In the genomic region with DNA sequence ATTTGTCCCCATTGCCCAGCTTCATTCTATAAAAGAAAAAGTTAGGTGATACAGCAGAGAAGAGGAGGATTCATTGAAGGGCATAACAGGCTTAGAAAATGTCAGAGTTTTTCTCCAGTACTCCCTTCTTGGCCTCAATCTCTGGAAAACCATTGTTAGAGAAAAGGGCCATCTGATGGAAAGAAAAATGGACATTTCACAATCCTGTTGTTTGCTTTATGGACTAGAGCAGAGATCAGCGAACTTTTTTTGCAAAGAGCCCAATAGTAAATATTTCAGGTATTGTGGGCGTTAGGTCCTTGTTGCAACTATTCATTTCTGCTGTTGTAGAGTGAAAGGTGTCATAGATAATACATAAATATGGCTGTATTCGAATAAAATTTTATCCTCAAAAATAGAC, we compare ENCODE assay signal across 33 cellular contexts.
"Had no signal": no experiment of that assay in that cellular context is flagged by ENCODE, and none has a peak within 500 bp of the region (broad histone marks: within the 10 kb centered on the region; RNA-seq: fewer than 3 reads in every experiment).

No MANE protein-coding gene starts in this region.

- FAIRE-seq: bronchial epithelial cell, TTC549 had no signal

- ATAC-seq: activated CD8-positive, alpha-beta T cell treated with anti-CD3 and anti-CD28 coated beads for 36 hours; activated naive CD4-positive, alpha-beta T cell treated with anti-CD3 and anti-CD28 coated beads, Interleukin-2, amount 50 U/mL, for 72 hours; activated T-cell treated with anti-CD3 and anti-CD28 coated beads, Interleukin-2, amount 50 U/mL, for 4 hours; activated T-cell treated with anti-CD3 and anti-CD28 coated beads, Interleukin-2, amount 50 U/mL, for 72 hours; activated T-helper 17 cell treated with anti-CD3 and anti-CD28 coated beads, Interleukin-2, amount 50 U/mL, for 72 hours had no signal

- DNase-seq: activated B cell treated with CpG ODN at 0.5 μM for 24 hours; activated CD4-positive, alpha-beta memory T cell treated with anti-CD3 and anti-CD28 coated beads for 36 hours; activated CD4-positive, alpha-beta T cell treated with anti-CD3 and anti-CD28 coated beads for 4 hours; activated CD4-positive, alpha-beta T cell treated with anti-CD3 and anti-CD28 coated beads, Interleukin-2, amount 10 ng/mL, durations not matched to agents 24 days and 14 days; activated CD4-positive, alpha-beta T cell treated with anti-CD3 and anti-CD28 coated beads, Interleukin-2, amount 50 U/mL, for 1 hour; activated CD4-positive, alpha-beta T cell treated with anti-CD3 and anti-CD28 coated beads, Interleukin-2, amount 50 U/mL, for 4 hours; activated CD4-positive, CD25-positive, alpha-beta regulatory T cell treated with anti-CD3 and anti-CD28 coated beads, Interleukin-2, amount 50 U/mL, for 72 hours; activated CD8-positive, alpha-beta memory T cell treated with anti-CD3 and anti-CD28 coated beads, Interleukin-2, amount 50 U/mL, for 4 hours; activated CD8-positive, alpha-beta T cell treated with anti-CD3 and anti-CD28 coated beads for 36 hours; activated effector memory CD4-positive, alpha-beta T cell treated with anti-CD3 and anti-CD28 coated beads, Interleukin-2, amount 50 U/mL, for 16 hours; activated gamma-delta T cell treated with Interleukin-2 at 50 U/mL for 16 hours; activated naive CD4-positive, alpha-beta T cell; activated naive CD4-positive, alpha-beta T cell treated with anti-CD3 and anti-CD28 coated beads for 36 hours; activated naive CD4-positive, alpha-beta T cell treated with anti-CD3 and anti-CD28 coated beads, Interleukin-2, amount 50 U/mL, for 16 hours; activated naive CD8-positive, alpha-beta T cell treated with anti-CD3 and anti-CD28 coated beads for 36 hours; activated T-cell treated with anti-CD3 and anti-CD28 coated beads for 4 hours; activated T-cell treated with anti-CD3 and anti-CD28 coated beads, Interleukin-2, amount 50 U/mL, for 1 hour; activated T-cell treated with anti-CD3 and anti-CD28 coated beads, Interleukin-2, amount 50 U/mL, for 4 hours; activated T-cell treated with anti-CD3 and anti-CD28 coated beads, Interleukin-2, amount 50 U/mL, for 72 hours; amygdala; anterior cingulate cortex; caudate nucleus; cerebellar nuclear complex; T-helper 1 cell; T-helper 2 cell; T-helper 9 cell had no signal

- H3K36me3 ChIP-seq: ascending aorta, cardiac muscle cell had no signal

- H3K9me3 ChIP-seq: ascending aorta had no signal

- H3K27ac ChIP-seq: ascending aorta, cardiac muscle cell, VCaP had no signal

- H3K4me1 ChIP-seq: ascending aorta had no signal

- H3K27me3 ChIP-seq: ascending aorta, cardiac muscle cell had no signal

- H3K4me3 ChIP-seq: ascending aorta, cardiac muscle cell had no signal
